In genomic region chr3:44437800-44438199, GRCh38 we compare ENCODE assay signal across 24 cellular contexts.
"Had no signal": no experiment of that assay in that cellular context is flagged by ENCODE, and none has a peak within 500 bp of the region (broad histone marks: within the 10 kb centered on the region; RNA-seq: fewer than 3 reads in every experiment).

No MANE protein-coding gene starts in this region.

- H3K36me3 Mint-ChIP-seq: naive B cell had no signal

- DNase-seq: dermis blood vessel endothelial cell; effector memory CD4-positive, alpha-beta T cell; mucosa of descending colon; naive B cell; nucleus accumbens; ovary; posterior cingulate gyrus; psoas muscle; right cardiac atrium; spleen; stimulated activated CD4-positive, alpha-beta T cell treated with anti-CD3 and anti-CD28 coated beads, Interleukin-4, amount 100 ng/mL, for 4 hours; stimulated activated naive B cell treated with anti-CD40 and anti-IgM and Interleukin-4, amounts not matched to agents 10 μg/mL and 1 μg/mL and 100 μg/mL, for 72 hours; stimulated activated naive CD8-positive, alpha-beta T cell treated with anti-CD3 and anti-CD28 coated beads, Interleukin-15, amount 100 ng/mL, for 72 hours; transverse colon; upper lobe of right lung; uterus had no signal

- H3K9me3 ChIP-seq: mucosa of descending colon, ovary, psoas muscle, sigmoid colon, spleen, suprapubic skin, transverse colon, upper lobe of right lung, uterus had no signal

- H3K27ac ChIP-seq: coronary artery, neural progenitor cell, ovary, psoas muscle, suprapubic skin, transverse colon, upper lobe of right lung, uterus had no signal

- H3K9me3 Mint-ChIP-seq: memory B cell; mesothelial cell of epicardium; naive B cell; nephron; neural progenitor cell; stimulated activated naive B cell treated with anti-CD40 and anti-IgM and Interleukin-4, amounts not matched to agents 10 μg/mL and 1 μg/mL and 100 μg/mL, for 72 hours; stimulated activated naive CD8-positive, alpha-beta T cell treated with anti-CD3 and anti-CD28 coated beads, Interleukin-15, amount 100 ng/mL, for 72 hours had no signal

- H3K36me3 ChIP-seq: neural progenitor cell, ovary, transverse colon, upper lobe of right lung, uterus had no signal

- H3K27ac Mint-ChIP-seq: memory B cell; nephron; stimulated activated naive B cell treated with anti-CD40 and anti-IgM and Interleukin-4, amounts not matched to agents 10 μg/mL and 1 μg/mL and 100 μg/mL, for 72 hours; stimulated activated naive CD8-positive, alpha-beta T cell treated with anti-CD3 and anti-CD28 coated beads, Interleukin-15, amount 100 ng/mL, for 72 hours had no signal

- H3K9ac ChIP-seq: neural progenitor cell had no signal

- H3K27me3 Mint-ChIP-seq: memory B cell; naive B cell; stimulated activated naive B cell treated with anti-CD40 and anti-IgM and Interleukin-4, amounts not matched to agents 10 μg/mL and 1 μg/mL and 100 μg/mL, for 72 hours; stimulated activated naive CD8-positive, alpha-beta T cell treated with anti-CD3 and anti-CD28 coated beads, Interleukin-15, amount 100 ng/mL, for 72 hours had no signal

- ATAC-seq: mucosa of descending colon; psoas muscle; right cardiac atrium; stimulated activated naive B cell treated with anti-CD40 and anti-IgM and Interleukin-4, amounts not matched to agents 10 μg/mL and 1 μg/mL and 100 μg/mL, for 72 hours; stimulated activated naive CD8-positive, alpha-beta T cell treated with anti-CD3 and anti-CD28 coated beads, Interleukin-15, amount 100 ng/mL, for 72 hours; upper lobe of right lung had no signal

- H3K4me3 ChIP-seq: coronary artery, lung, mucosa of descending colon, neural progenitor cell, ovary, psoas muscle, sigmoid colon, suprapubic skin, transverse colon, upper lobe of right lung, uterus had no signal

- H2AFZ ChIP-seq: neural progenitor cell had no signal

- H3K4me1 ChIP-seq: neural progenitor cell had no signal

- H3K4me3 Mint-ChIP-seq: memory B cell; mesothelial cell of epicardium; naive B cell; nephron; neural progenitor cell; stimulated activated naive B cell treated with anti-CD40 and anti-IgM and Interleukin-4, amounts not matched to agents 10 μg/mL and 1 μg/mL and 100 μg/mL, for 72 hours; stimulated activated naive CD8-positive, alpha-beta T cell treated with anti-CD3 and anti-CD28 coated beads, Interleukin-15, amount 100 ng/mL, for 72 hours had no signal

- H3K27me3 ChIP-seq: neural progenitor cell, ovary, sigmoid colon, spleen, suprapubic skin, transverse colon, upper lobe of right lung, uterus had no signal

- H3K4me2 ChIP-seq: neural progenitor cell had no signal
